In genomic region chr7:124781418-124781817, GRCh38 we compare ENCODE assay signal across 25 cellular contexts. TPM values are rescaled to one million over a fixed set of nuclear protein-coding genes. Genes with fewer than 3 reads are reported as not detected.
"Had no signal": no experiment of that assay in that cellular context is flagged by ENCODE, and none has a peak within 500 bp of the region (broad histone marks: within the 10 kb centered on the region; RNA-seq: fewer than 3 reads in every experiment).

No MANE protein-coding gene starts in this region.

- H3K27ac Mint-ChIP-seq: activated B cell treated with CpG ODN at 0.5 μM for 24 hours; activated CD4-positive, alpha-beta memory T cell treated with anti-CD3 and anti-CD28 coated beads for 36 hours; activated CD4-positive, alpha-beta T cell treated with anti-CD3 and anti-CD28 coated beads, Interleukin-2, amount 10 ng/mL, durations not matched to agents 24 days and 14 days; activated naive CD4-positive, alpha-beta T cell treated with anti-CD3 and anti-CD28 coated beads for 36 hours; activated naive CD8-positive, alpha-beta T cell; activated T-helper 17 cell treated with anti-CD3 and anti-CD28 coated beads, Interleukin-2, amount 50 U/mL, for 72 hours; brain; T-helper 17 cell had no signal

- H3K27ac ChIP-seq: KMS-11 had no signal

- H3K27me3 Mint-ChIP-seq: activated B cell treated with CpG ODN at 0.5 μM for 24 hours; activated CD4-positive, alpha-beta memory T cell treated with anti-CD3 and anti-CD28 coated beads for 36 hours had no signal

- H3K9ac ChIP-seq: KMS-11 had no signal

- FAIRE-seq: astrocyte had no signal

- H3K4me2 ChIP-seq: KMS-11 had no signal

- DNase-seq: activated B cell treated with CpG ODN at 0.5 μM for 24 hours; activated CD4-positive, alpha-beta memory T cell treated with anti-CD3 and anti-CD28 coated beads for 36 hours; activated CD4-positive, alpha-beta T cell treated with anti-CD3 and anti-CD28 coated beads for 1 hour; activated CD4-positive, alpha-beta T cell treated with anti-CD3 and anti-CD28 coated beads, Interleukin-2, amount 10 ng/mL, durations not matched to agents 24 days and 14 days; activated CD8-positive, alpha-beta memory T cell treated with anti-CD3 and anti-CD28 coated beads for 24 hours; activated gamma-delta T cell; activated naive CD4-positive, alpha-beta T cell treated with anti-CD3 and anti-CD28 coated beads for 36 hours; activated T-cell treated with anti-CD3 and anti-CD28 coated beads, Interleukin-2, amount 50 U/mL, for 48 hours; amygdala; NCI-H1092; NCI-H1417; NCI-H2029; NCI-H2107; NCI-H510A treated with DMSO at 0.1 percent for 48 hours; NCI-H69; NK-92 treated with Interleukin-12 subunit alpha and Interleukin-12 subunit beta, amount 100 ng/mL, for 24 hours; SHP77 treated with DMSO at 0.1 percent for 48 hours; T-helper 17 cell; T-helper 9 cell had no signal

- H3K36me3 Mint-ChIP-seq: activated CD4-positive, alpha-beta memory T cell treated with anti-CD3 and anti-CD28 coated beads for 36 hours; activated naive CD8-positive, alpha-beta T cell; brain had no signal

- H3K9me3 Mint-ChIP-seq: activated B cell treated with CpG ODN at 0.5 μM for 24 hours; activated CD4-positive, alpha-beta memory T cell treated with anti-CD3 and anti-CD28 coated beads for 36 hours; activated CD4-positive, alpha-beta T cell treated with anti-CD3 and anti-CD28 coated beads, Interleukin-2, amount 10 ng/mL, durations not matched to agents 24 days and 14 days; activated naive CD4-positive, alpha-beta T cell treated with anti-CD3 and anti-CD28 coated beads for 36 hours; activated T-helper 17 cell treated with anti-CD3 and anti-CD28 coated beads, Interleukin-2, amount 50 U/mL, for 72 hours; central memory CD8-positive, alpha-beta T cell had no signal

- H3K4me3 Mint-ChIP-seq: activated B cell treated with CpG ODN at 0.5 μM for 24 hours; activated CD4-positive, alpha-beta memory T cell treated with anti-CD3 and anti-CD28 coated beads for 36 hours; activated CD4-positive, alpha-beta T cell treated with anti-CD3 and anti-CD28 coated beads, Interleukin-2, amount 10 ng/mL, durations not matched to agents 24 days and 14 days; activated naive CD4-positive, alpha-beta T cell treated with anti-CD3 and anti-CD28 coated beads for 36 hours; activated naive CD8-positive, alpha-beta T cell; activated T-helper 17 cell treated with anti-CD3 and anti-CD28 coated beads, Interleukin-2, amount 50 U/mL, for 72 hours; brain; central memory CD8-positive, alpha-beta T cell; T-helper 17 cell had no signal

- H3K4me1 Mint-ChIP-seq: activated B cell treated with CpG ODN at 0.5 μM for 24 hours; activated CD4-positive, alpha-beta T cell treated with anti-CD3 and anti-CD28 coated beads, Interleukin-2, amount 10 ng/mL, durations not matched to agents 24 days and 14 days; activated T-helper 17 cell treated with anti-CD3 and anti-CD28 coated beads, Interleukin-2, amount 50 U/mL, for 72 hours; brain; central memory CD8-positive, alpha-beta T cell; T-helper 17 cell had no signal

- ATAC-seq: activated T-helper 17 cell treated with anti-CD3 and anti-CD28 coated beads, Interleukin-2, amount 50 U/mL, for 72 hours; T-helper 17 cell had no signal

RNA-seq across cellular contexts. Expression of gene GPR37, which starts 15.8 kb away (rescaled TPM):
- total RNA-seq: activated B cell treated with CpG ODN at 0.5 μM for 24 hours; activated CD4-positive, alpha-beta T cell treated with anti-CD3 and anti-CD28 coated beads, Interleukin-2, amount 10 ng/mL, durations not matched to agents 24 days and 14 days; activated naive CD4-positive, alpha-beta T cell treated with anti-CD3 and anti-CD28 coated beads for 36 hours; activated T-helper 17 cell treated with anti-CD3 and anti-CD28 coated beads, Interleukin-2, amount 50 U/mL, for 72 hours; T-helper 17 cell had no signal
